ENCODE assay signal across 20 cellular contexts in the genomic region with DNA sequence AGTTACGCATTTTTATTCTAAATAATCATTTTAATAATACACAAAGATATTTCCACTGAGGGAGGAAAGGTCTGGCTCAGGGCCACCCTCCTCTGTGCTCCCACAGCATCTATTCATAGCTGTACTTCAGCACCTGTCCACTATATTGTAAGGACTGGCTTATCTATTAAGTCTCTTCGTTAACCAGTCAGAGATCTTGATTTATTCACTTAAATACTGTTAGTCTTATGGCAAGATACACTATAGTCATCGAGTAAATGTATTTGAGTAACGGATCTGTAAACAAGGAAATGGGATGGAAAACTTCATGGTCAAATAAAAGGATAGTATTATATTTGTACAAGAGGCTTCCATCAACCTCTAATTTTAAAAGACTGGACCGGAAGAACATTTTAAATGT. TPM values are rescaled to one million over a fixed set of nuclear protein-coding genes. Genes with fewer than 3 reads are reported as not detected.
DNase-seq lines count a peak whose midpoint lies in the region; ATAC-seq and TF ChIP-seq lines count a peak whose summit lies in the region.
"Had no signal": no experiment of that assay in that cellular context is flagged by ENCODE, and none has a peak within 500 bp of the region (broad histone marks: within the 10 kb centered on the region; RNA-seq: fewer than 3 reads in every experiment).

No MANE protein-coding gene starts in this region.

- H3K4me1 Mint-ChIP-seq in chondrocyte (ENCODE audit: low read depth), result peaks cover 42% of the 10 kb centered on the region

- H2AFZ ChIP-seq in Karpas-422 (ENCODE audit: low read length) (no peak overlapping the region), osteoblast (ENCODE audit: low read length) (no peak overlapping the region)
- H2AFZ ChIP-seq: GM23338 had no signal

- no peaks in the 10 kb centered on the region for H3K9me3 ChIP-seq in Karpas-422 (ENCODE audit: low read length)
- H3K9me3 ChIP-seq in osteoblast (ENCODE audit: low read depth, low read length), result no peaks in the 10 kb centered on the region
- H3K9me3 ChIP-seq: Caco-2, MG63 had no signal

- H3K27me3 ChIP-seq in Karpas-422 (ENCODE audit: low read length), result no peaks in the 10 kb centered on the region
- no peaks in the 10 kb centered on the region for H3K27me3 ChIP-seq in osteoblast (ENCODE audit: insufficient read depth, low read length)
- H3K27me3 ChIP-seq: MG63 had no signal

- no peak for ATAC-seq in GM21529 (IDR thresholded peaks at IDR 0.05; ENCODE audit: unreplicated experiment)
- ATAC-seq: GM12878, GM23338, Right ventricle myocardium inferior had no signal

- no peak for TF ChIP-seq CTCF in chondrocyte (IDR thresholded peaks at IDR 0.05)
- TF ChIP-seq CTCF in osteoblast (IDR thresholded peaks at IDR 0.05; ENCODE audit: extremely low read depth, low read depth, low read length), result no peak

- peak; percentile 34 for DNase-seq in DMS153 (lab: John Stamatoyannopoulos, UW)
- no peak for DNase-seq in Karpas-422
- no peak for DNase-seq in chondrocyte (ENCODE audit: low spot score)
- no peak for DNase-seq in osteoblast (ENCODE audit: insufficient read length, low spot score, missing footprints)
- no peak for DNase-seq in stimulated activated CD4-positive, alpha-beta T cell treated with anti-CD3 and anti-CD28 coated beads, Interleukin-12 subunit alpha, Interleukin-12 subunit beta, amount 100 ng/mL, for 4 hours
- no peak for DNase-seq in ecto neural progenitor cell (ENCODE audit: low spot score)
- no peak for DNase-seq in activated naive CD4-positive, alpha-beta T cell (lab: John Stamatoyannopoulos, UW)
- DNase-seq: Caco-2, MG63, NCI-H1048, NCI-H1694, NCI-H2081 treated with DMSO at 0.1 percent for 48 hours, NCI-H82, SW 1271 had no signal

- peaks cover 11% of the 10 kb centered on the region; the same call in 1 of the 2 replicates for H3K36me3 ChIP-seq in Karpas-422 (ENCODE audit: insufficient read depth, low read length)
- H3K36me3 ChIP-seq in osteoblast (ENCODE audit: insufficient read depth, low read length), result peaks cover 33% of the 10 kb centered on the region
- H3K36me3 ChIP-seq: MG63 had no signal

- no peak overlapping the region for H3K4me3 Mint-ChIP-seq in chondrocyte (ENCODE audit: unreplicated experiment)
- H3K4me3 Mint-ChIP-seq: CD14-positive monocyte, GM23338 had no signal

- no peaks in the 10 kb centered on the region for H3K27me3 Mint-ChIP-seq in chondrocyte (ENCODE audit: low read depth)

- H3K79me2 ChIP-seq in Karpas-422 (ENCODE audit: low read length) (peaks cover 56% of the 10 kb centered on the region), osteoblast (ENCODE audit: insufficient read depth, low read length) (peaks cover 57% of the 10 kb centered on the region)

- H3K27ac ChIP-seq in Karpas-422 (ENCODE audit: low read length), result peak overlapping the region; percentile 91
- peak overlapping the region; percentile 95 for H3K27ac ChIP-seq in osteoblast (ENCODE audit: low read depth, low read length)
- H3K27ac ChIP-seq: HL-60 had no signal

- no peak overlapping the region for H3K4me3 ChIP-seq in Karpas-422 (ENCODE audit: low read length)
- H3K4me3 ChIP-seq in osteoblast (ENCODE audit: insufficient read depth, low read length), result no peak overlapping the region
- H3K4me3 ChIP-seq: GM12878, GM23338, MG63 had no signal

- no peaks in the 10 kb centered on the region for H3K9me2 ChIP-seq in Karpas-422 (replicated peaks; ENCODE audit: insufficient read depth, low read length)

- H3K4me2 ChIP-seq in Karpas-422 (ENCODE audit: low read depth, low read length, poor library complexity, severe bottlenecking), result no peak overlapping the region
- H3K4me2 ChIP-seq in osteoblast (ENCODE audit: insufficient read depth, low read length), result no peak overlapping the region
- H3K4me2 ChIP-seq: GM23338 had no signal

- no peaks in the 10 kb centered on the region for H3K9me3 Mint-ChIP-seq in chondrocyte (ENCODE audit: low read depth)
- H3K9me3 Mint-ChIP-seq: CD14-positive monocyte, GM23338 had no signal

- H3K4me1 ChIP-seq in Karpas-422 (ENCODE audit: low read length), result peaks cover 62% of the 10 kb centered on the region
- peaks cover 29% of the 10 kb centered on the region for H3K4me1 ChIP-seq in osteoblast (ENCODE audit: insufficient read depth, low read length)
- H3K4me1 ChIP-seq: Caco-2 had no signal

- H4K20me1 ChIP-seq in Karpas-422 (ENCODE audit: insufficient read depth, low read depth, low read length), result no peaks in the 10 kb centered on the region
- H4K20me1 ChIP-seq in osteoblast (ENCODE audit: insufficient read depth, low read length), result peaks cover 3% of the 10 kb centered on the region

- peaks cover 12% of the 10 kb centered on the region for H3K36me3 Mint-ChIP-seq in chondrocyte (ENCODE audit: low read depth)

- H3K27ac Mint-ChIP-seq in chondrocyte (ENCODE audit: unreplicated experiment), result peak overlapping the region; percentile 91
- H3K27ac Mint-ChIP-seq: GM23338 had no signal

- H3K9ac ChIP-seq in Karpas-422 (ENCODE audit: low read length), result no peak overlapping the region

RNA-seq across cellular contexts. Expression of gene SPTLC2, which starts 54.6 kb away (rescaled TPM):
- 70.9 and 97.0 TPM in 2 replicates for total RNA-seq in Karpas-422 (2014; rRNA removed; shearing (Covaris generic); ENCODE audit: low replicate concordance)
- total RNA-seq in chondrocyte (25.3 to 30.1 TPM (median 29.1 TPM) in 3 replicates), osteoblast (59.0 and 60.4 TPM in 2 replicates)
